ENCODE assay signal across 21 cellular contexts in genomic region chr11:71630071-71630470, GRCh38. TPM values are rescaled to one million over a fixed set of nuclear protein-coding genes. Genes with fewer than 3 reads are reported as not detected.
DNase-seq lines count a peak whose midpoint lies in the region; ATAC-seq and TF ChIP-seq lines count a peak whose summit lies in the region.
"Not testable (repeated sequence)": the region's sequence is repeated elsewhere in the genome, so short reads cannot be mapped to it uniquely, and the experiment has no call there.
"Had no signal": no experiment of that assay in that cellular context is flagged by ENCODE, and none has a peak within 500 bp of the region (broad histone marks: within the 10 kb centered on the region; RNA-seq: fewer than 3 reads in every experiment).

No MANE protein-coding gene starts in this region.

- CTCF ChIA-PET in WTC11 (lab: Charles Lee): not testable (repeated sequence)

- POLR2A ChIA-PET in WTC11 (lab: Charles Lee): not testable (repeated sequence)

- H3K4me3 Mint-ChIP-seq in WTC11: not testable (repeated sequence)

- not testable (repeated sequence) for TF ChIP-seq CTCF in WTC11 (IDR thresholded peaks at IDR 0.05); cardiac fibroblast (IDR thresholded peaks at IDR 0.05; ENCODE audit: low read depth, low read length)

- H3K4me3 ChIP-seq in cardiac fibroblast (replicated peaks in 1 of 2; ENCODE audit: low read depth in 2 of 2, low read length in 2 of 2): not testable (repeated sequence)

- H3K27ac Mint-ChIP-seq in WTC11: not testable (repeated sequence)

- TF ChIP-seq EP300 in Ishikawa (IDR thresholded peaks at IDR 0.05; ENCODE audit: borderline replicate concordance): not testable (repeated sequence)

- not testable (repeated sequence) for H3K27me3 Mint-ChIP-seq in WTC11 (ENCODE audit: low read depth)

- H3K4me1 Mint-ChIP-seq in WTC11: not testable (repeated sequence)

- intact Hi-C loops in cardiac septum (cut with DNase I): not testable (repeated sequence)

- ATAC-seq in WTC11: not testable (repeated sequence)

- H3K36me3 Mint-ChIP-seq in WTC11: not testable (repeated sequence)

- peaks cover 11% of the 10 kb centered on the region for H3K9me3 Mint-ChIP-seq in WTC11

- peak; percentile 49 for DNase-seq in DMS53 treated with DMSO at 0.1 percent for 48 hours (lab: John Stamatoyannopoulos, UW; ENCODE audit: unreplicated experiment)
- DNase-seq in NCI-H1105 treated with DMSO at 0.1 percent for 48 hours (lab: John Stamatoyannopoulos, UW): peak; percentile 3
- peak; percentile 1 for DNase-seq in RPMI7951 (ENCODE audit: low read depth)
- DNase-seq in WTC11 (ENCODE audit: low spot score): not testable (repeated sequence)
- peak; percentile 0 to 4 for DNase-seq in cardiac fibroblast (ENCODE audit: low read depth in 2 of 2)
- peak; percentile 3 for DNase-seq in cardiac septum (ENCODE audit: low spot score)

- TF ChIP-seq RAD21 in Ishikawa (IDR thresholded peaks at IDR 0.05; ENCODE audit: low read depth): not testable (repeated sequence)

TF ChIP-seq in Ishikawa, 13 proteins besides CTCF, POLR2A, EP300 and RAD21:
- peak; percentile 80 for TF ChIP-seq USF1 (IDR thresholded peaks at IDR 0.05)

TF ChIP-seq in WTC11, 78 proteins besides CTCF, POLR2A, EP300 and RAD21:
- TF ChIP-seq USF1 (CRISPR knock-in tag; IDR thresholded peaks at IDR 0.05) (peak; percentile 79), USF2 (CRISPR knock-in tag; IDR thresholded peaks at IDR 0.05) (peak; percentile 89)

RNA-seq across cellular contexts. Expression of gene KRTAP5-11, which starts 47.4 kb away (rescaled TPM):
- not detected in 2 replicates for total RNA-seq in RPMI7951 (2014; rRNA removed; shearing (Covaris generic))
- total RNA-seq in WTC11 (2021): not detected in 3 replicates
- not detected for total RNA-seq in cardiac septum
- total RNA-seq: activated B cell treated with CpG ODN at 0.5 μM for 24 hours; activated CD8-positive, alpha-beta memory T cell treated with anti-CD3 and anti-CD28 coated beads, Interleukin-2, amount 10 ng/mL, durations not matched to agents 7 days and 5 days; activated naive CD8-positive, alpha-beta T cell treated with anti-CD3 and anti-CD28 coated beads for 36 hours; activated T-cell treated with anti-CD3 and anti-CD28 coated beads, Interleukin-2, amount 50 U/mL, for 4 hours; aorta; esophagus mucosa; frontal cortex; H7; heart right ventricle; kidney epithelial cell; naive thymus-derived CD4-positive, alpha-beta T cell; PC-9; right atrium auricular region; upper lobe of left lung had no signal
